11 cellular contexts compared by ENCODE assay signal in the genomic region with DNA sequence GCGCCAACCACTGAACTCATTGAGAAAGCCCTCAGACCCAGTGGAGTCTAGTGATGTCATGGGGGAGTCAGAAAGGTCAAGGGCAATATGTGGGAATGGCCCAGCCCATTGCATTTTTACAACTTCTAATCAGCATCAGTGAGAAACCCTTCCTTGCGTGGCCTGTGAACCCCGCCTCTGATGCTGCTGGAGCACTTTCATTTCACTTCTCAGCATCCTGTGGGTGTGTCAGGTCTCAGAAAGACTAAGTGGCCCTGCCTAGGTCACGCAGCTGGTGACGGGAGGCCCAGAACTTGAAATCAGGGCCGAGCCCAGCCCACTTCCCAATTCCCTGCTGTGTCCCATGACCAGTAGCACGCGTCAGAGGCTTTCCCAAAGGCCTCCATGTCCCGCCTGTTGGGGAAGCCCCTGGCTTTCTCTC. TPM values are rescaled to one million over a fixed set of nuclear protein-coding genes. Genes with fewer than 3 reads are reported as not detected.
DNase-seq lines count a peak whose midpoint lies in the region; ATAC-seq and TF ChIP-seq lines count a peak whose summit lies in the region.
"Had no signal": no experiment of that assay in that cellular context is flagged by ENCODE, and none has a peak within 500 bp of the region (broad histone marks: within the 10 kb centered on the region; RNA-seq: fewer than 3 reads in every experiment).

No MANE protein-coding gene starts in this region.

- intact Hi-C loops in mammary epithelial cell (cut with micrococcal nuclease): no loop called here

- H3K27ac ChIP-seq in mammary epithelial cell (ENCODE audit: insufficient read depth, low read depth, low read length): no peak overlapping the region
- no peak overlapping the region for H3K27ac ChIP-seq in endodermal cell (ENCODE audit: low read depth, low read length)
- H3K27ac ChIP-seq: HL-60, tibial artery had no signal

- H4K20me1 ChIP-seq in mammary epithelial cell (ENCODE audit: insufficient read depth, low read length): no peaks in the 10 kb centered on the region

- in situ Hi-C loops in mammary epithelial cell (cut with MboI; ENCODE audit: low sequenced_read_pairs in 2 of 2): no loop called here

- H3K36me3 Mint-ChIP-seq in activated T-cell treated with anti-CD3 and anti-CD28 coated beads, Interleukin-2, amount 50 U/mL, for 4 hours (ENCODE audit: insufficient read depth): no peaks in the 10 kb centered on the region
- H3K36me3 Mint-ChIP-seq in endodermal cell (ENCODE audit: low read depth): no peaks in the 10 kb centered on the region

- H3K36me3 ChIP-seq in mammary epithelial cell (ENCODE audit: insufficient read depth, low read length) (no peaks in the 10 kb centered on the region), endodermal cell (ENCODE audit: control insufficient read depth, insufficient read depth, low read length) (no peaks in the 10 kb centered on the region)
- H3K36me3 ChIP-seq: tibial artery had no signal

- H3K4me1 Mint-ChIP-seq in activated T-cell treated with anti-CD3 and anti-CD28 coated beads, Interleukin-2, amount 50 U/mL, for 4 hours (ENCODE audit: low read depth): peaks cover 56% of the 10 kb centered on the region
- peaks cover 2% of the 10 kb centered on the region for H3K4me1 Mint-ChIP-seq in endodermal cell

- WGBS in mammary epithelial cell (ENCODE audit: low coverage, missing lambda C conversion rate): 71% methylated on average over 9 of the region's 9 CpGs
- 87 to 90% methylated on average over 7 to 9 of the region's 9 CpGs for WGBS in endodermal cell (ENCODE audit: insufficient coverage in 1 of 2, insufficient read length in 1 of 2), 2 experiments

- peaks cover 2% of the 10 kb centered on the region for H3K27me3 ChIP-seq in mammary epithelial cell (ENCODE audit: insufficient read depth, low read length)
- peaks cover 2% of the 10 kb centered on the region for H3K27me3 ChIP-seq in endodermal cell (ENCODE audit: control insufficient read depth, insufficient read depth, low read length, poor library complexity, severe bottlenecking)

- H3K27ac Mint-ChIP-seq in endodermal cell: no peak overlapping the region

- H3K4me3 ChIP-seq in mammary epithelial cell (replicated peaks in 1 of 3; ENCODE audit: insufficient read depth in 1 of 3, low read depth in 2 of 3, low read length in 3 of 3) (no peak overlapping the region), endodermal cell (ENCODE audit: low read length) (no peak overlapping the region)
- H3K4me3 ChIP-seq: tibial artery had no signal

- no peaks in the 10 kb centered on the region for H3K27me3 Mint-ChIP-seq in activated T-cell treated with anti-CD3 and anti-CD28 coated beads, Interleukin-2, amount 50 U/mL, for 4 hours (ENCODE audit: low read depth)
- H3K27me3 Mint-ChIP-seq in endodermal cell (ENCODE audit: insufficient read depth): peaks cover 12% of the 10 kb centered on the region

- H3K4me3 Mint-ChIP-seq in activated T-cell treated with anti-CD3 and anti-CD28 coated beads, Interleukin-2, amount 50 U/mL, for 4 hours: peak overlapping the region; percentile 31
- H3K4me3 Mint-ChIP-seq in endodermal cell: no peak overlapping the region

- H3K4me1 ChIP-seq in mammary epithelial cell (ENCODE audit: insufficient read depth, low read length): no peaks in the 10 kb centered on the region
- no peaks in the 10 kb centered on the region for H3K4me1 ChIP-seq in endodermal cell (ENCODE audit: control insufficient read depth, insufficient read depth, low read length)
- H3K4me1 ChIP-seq: tibial artery had no signal

- H3K9ac ChIP-seq in mammary epithelial cell (ENCODE audit: insufficient read depth, low read length) (no peak overlapping the region), endodermal cell (ENCODE audit: extremely low read depth, low read length, poor library complexity, severe bottlenecking) (no peak overlapping the region)

- H2AFZ ChIP-seq in mammary epithelial cell (ENCODE audit: low read depth, low read length): no peak overlapping the region

- CTCF ChIA-PET in mammary epithelial cell (lab: Charles Lee; ENCODE audit: low non-redundant PET): no interaction called here

- no peak for TF ChIP-seq CTCF in GM10266 (IDR thresholded peaks at IDR 0.05; ENCODE audit: control insufficient read depth, insufficient read depth, low read depth, missing control alignments)
- no peak for TF ChIP-seq CTCF in mammary epithelial cell (conservative IDR thresholded peaks at IDR 0.05 in 1 of 2, IDR thresholded peaks at IDR 0.05 in 1 of 2; ENCODE audit: extremely low read depth in 1 of 2, insufficient read depth in 1 of 2, low read depth in 1 of 2, low read length in 2 of 2)
- no peak for TF ChIP-seq CTCF in endodermal cell (conservative IDR thresholded peaks at IDR 0.05)

- H3K9me3 Mint-ChIP-seq in activated T-cell treated with anti-CD3 and anti-CD28 coated beads, Interleukin-2, amount 50 U/mL, for 4 hours: no peaks in the 10 kb centered on the region
- no peaks in the 10 kb centered on the region for H3K9me3 Mint-ChIP-seq in endodermal cell

- ATAC-seq in HG03342 (IDR thresholded peaks at IDR 0.05; ENCODE audit: unreplicated experiment): peak; percentile 59
- peak; percentile 56 to 57 for ATAC-seq in activated T-cell treated with anti-CD3 and anti-CD28 coated beads, Interleukin-2, amount 50 U/mL, for 4 hours
- no peak for ATAC-seq in GM19397 (IDR thresholded peaks at IDR 0.05; ENCODE audit: unreplicated experiment)

- no peaks in the 10 kb centered on the region for H3K79me2 ChIP-seq in mammary epithelial cell (ENCODE audit: insufficient read depth, low read length)

- BruUV-seq in mammary epithelial cell (replicated peaks; lab: Mats Ljungman, UMichigan): no TSS peak

- H3K9me3 ChIP-seq in mammary epithelial cell (replicated peaks; ENCODE audit: insufficient read depth, low read length) (no peaks in the 10 kb centered on the region), endodermal cell (ENCODE audit: control insufficient read depth, low read length) (no peaks in the 10 kb centered on the region)
- H3K9me3 ChIP-seq: tibial artery had no signal

- dilution Hi-C loops in mammary epithelial cell (cut with HindIII; ENCODE audit: low sequenced_read_pairs): no loop called here

- no peak overlapping the region for H3K4me2 ChIP-seq in mammary epithelial cell (ENCODE audit: insufficient read depth, low read depth, low read length)

- DNase-seq in GM10266 (ENCODE audit: extremely low spot score) (peak; percentile 72), mammary epithelial cell (no peak), endodermal cell (no peak), HCEC 1CT (no peak)
- DNase-seq in activated T-cell treated with anti-CD3 and anti-CD28 coated beads, Interleukin-2, amount 50 U/mL, for 4 hours: peak; percentile 37
- peak; percentile 33 for DNase-seq in stimulated activated CD4-positive, alpha-beta T cell treated with anti-CD3 and anti-CD28 coated beads, Interleukin-12 subunit alpha, Interleukin-12 subunit beta, amount 100 ng/mL, for 4 hours
- DNase-seq: mesendoderm, tibial artery had no signal

RNA-seq across cellular contexts. Expression of a gene that starts 6.1 kb away (rescaled TPM):
- not detected for total RNA-seq in activated T-cell treated with anti-CD3 and anti-CD28 coated beads, Interleukin-2, amount 50 U/mL, for 4 hours
- total RNA-seq in mammary epithelial cell (not detected), endodermal cell (not detected)
- not detected for polyA plus RNA-seq in mammary epithelial cell
- not detected for polyA minus RNA-seq in mammary epithelial cell
- 0.89 TPM for polyA plus RNA-seq in endodermal cell (2013, experiment 1 of 2)
- 0.50 TPM for polyA plus RNA-seq in endodermal cell (2013, experiment 2 of 2)

RNA-seq across cellular contexts. Expression of a gene that starts 45.9 kb away (rescaled TPM):
- total RNA-seq in activated T-cell treated with anti-CD3 and anti-CD28 coated beads, Interleukin-2, amount 50 U/mL, for 4 hours: not detected
- total RNA-seq in mammary epithelial cell: not detected
- not detected for polyA plus RNA-seq in mammary epithelial cell
- not detected for polyA minus RNA-seq in mammary epithelial cell
- 1 to 10 TPM in 1 of 2 donors, under 1 TPM in 1; 0.27 to 2.4 TPM for total RNA-seq in endodermal cell
- polyA plus RNA-seq in endodermal cell (2013, experiment 1 of 2): 3.7 TPM
- polyA plus RNA-seq in endodermal cell (2013, experiment 2 of 2): 3.4 TPM

Comparison
In these comparisons a context has a peak if more than half of its experiments do, and no peak if none do; other contexts are left out.
1. DNase-seq: peak in GM10266 (single experiment), activated T-cell treated with anti-CD3 and anti-CD28 coated beads, Interleukin-2, amount 50 U/mL, for 4 hours (single experiment) and stimulated activated CD4-positive, alpha-beta T cell treated with anti-CD3 and anti-CD28 coated beads, Interleukin-12 subunit alpha, Interleukin-12 subunit beta, amount 100 ng/mL, for 4 hours (single experiment); none in mammary epithelial cell (single experiment), endodermal cell (single experiment) and HCEC 1CT (single experiment).